24 cellular contexts compared by ENCODE assay signal in the genomic region with DNA sequence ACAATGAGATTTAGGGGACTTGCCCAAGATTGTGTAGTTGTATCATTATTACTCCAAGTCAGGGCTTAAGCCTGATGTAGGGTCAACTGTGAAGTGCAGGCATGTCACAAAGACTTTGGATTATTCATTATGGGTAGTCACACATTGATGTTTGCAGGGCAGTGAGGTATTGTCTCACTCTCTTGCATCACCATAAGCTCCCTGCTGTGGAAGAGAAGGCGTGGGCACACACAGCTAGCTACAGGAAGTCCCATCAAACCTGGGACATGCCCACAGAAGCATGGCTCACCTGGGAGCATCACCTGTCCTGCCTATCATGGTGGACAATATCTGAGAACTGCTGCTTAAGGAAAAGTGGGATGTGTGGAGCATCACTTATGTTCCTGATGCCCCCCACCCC. TPM values are rescaled to one million over a fixed set of nuclear protein-coding genes. Genes with fewer than 3 reads are reported as not detected.
DNase-seq lines count a peak whose midpoint lies in the region; ATAC-seq and TF ChIP-seq lines count a peak whose summit lies in the region.
"Had no signal": no experiment of that assay in that cellular context is flagged by ENCODE, and none has a peak within 500 bp of the region (broad histone marks: within the 10 kb centered on the region; RNA-seq: fewer than 3 reads in every experiment).

No MANE protein-coding gene starts in this region.

- DNase-seq in GM23248 (peak; percentile 8), MV-4-11 (lab: John Stamatoyannopoulos, UW) (peak; percentile 20), SW480 (ENCODE audit: low spot score) (peak; percentile 50), omental fat pad (ENCODE audit: low spot score) (no peak), RPMI8226 (no peak)
- no peak for DNase-seq in effector CD8-positive, alpha-beta T cell (lab: John Stamatoyannopoulos, UW)
- DNase-seq: activated CD4-positive, alpha-beta T cell treated with anti-CD3 and anti-CD28 coated beads, Interleukin-2, amount 50 U/mL, for 48 hours; activated gamma-delta T cell; activated T-cell treated with anti-CD3 and anti-CD28 coated beads for 4 hours; CD8-positive, alpha-beta T cell; colonic mucosa; naive B cell; NCI-H1694 treated with DMSO at 0.1 percent for 48 hours; NCI-H2171 treated with DMSO at 0.1 percent for 48 hours; nucleus accumbens; spleen; stimulated activated CD4-positive, alpha-beta T cell treated with anti-CD3 and anti-CD28 coated beads, Interleukin-4, amount 100 ng/mL, for 1 hour; T-helper 2 cell had no signal

- no peak overlapping the region for H3K27ac ChIP-seq in GM23248
- peak overlapping the region in 3 of 4 donors; percentile 27 to 67 (median 44) for H3K27ac ChIP-seq in gastroesophageal sphincter
- H3K27ac ChIP-seq: colonic mucosa, HL-60, right atrium auricular region, spleen, tibial nerve had no signal

- H3K27me3 ChIP-seq in GM23248 (replicated peaks; ENCODE audit: insufficient read depth) (0 out of 2 replicates have a peak, but pooled peaks cover 4% of the 10 kb centered on the region), gastroesophageal sphincter (no peaks in the 10 kb centered on the region)
- H3K27me3 ChIP-seq: colonic mucosa, right atrium auricular region, tibial nerve had no signal

- no peak for TF ChIP-seq POLR2A in gastroesophageal sphincter (IDR thresholded peaks at IDR 0.05)

- no peak for ATAC-seq in gastroesophageal sphincter
- no peak for ATAC-seq in activated CD4-positive, CD25-positive, alpha-beta regulatory T cell treated with anti-CD3 and anti-CD28 coated beads, Interleukin-2, amount 50 U/mL, for 24 hours
- no peak for ATAC-seq in omental fat pad (ENCODE audit: low FRiP score)
- ATAC-seq: CD8-positive, alpha-beta T cell; Panc1 had no signal

- TF ChIP-seq EP300 in gastroesophageal sphincter (IDR thresholded peaks at IDR 0.05) = no peak

- H3K4me1 ChIP-seq in GM23248 (ENCODE audit: insufficient read depth) = no peaks in the 10 kb centered on the region
- H3K4me1 ChIP-seq in gastroesophageal sphincter = peaks cover 0 to 47% (median 0%) of the 10 kb centered on the region in 3 donors
- H3K4me1 ChIP-seq: colonic mucosa, spleen, tibial nerve had no signal

- no peak overlapping the region for H3K9ac ChIP-seq in GM23248

- H3K79me2 ChIP-seq in GM23248 (ENCODE audit: insufficient read depth) = no peaks in the 10 kb centered on the region

- TF ChIP-seq CTCF in gastroesophageal sphincter (IDR thresholded peaks at IDR 0.05) (no peak), omental fat pad (IDR thresholded peaks at IDR 0.05) (no peak)

- H3K4me2 ChIP-seq in GM23248 (ENCODE audit: unreplicated experiment) = no peak overlapping the region

- in situ Hi-C loops in GM23248 (cut with MboI) = no loop called here

- H3F3A ChIP-seq in GM23248 (ENCODE audit: insufficient read depth) = no peaks in the 10 kb centered on the region

- WGBS in GM23248 (ENCODE audit: low coverage in 1 of 2, low lambda C conversion rate in 2 of 2, missing lambda C conversion rate in 2 of 2), 2 experiments = 25 to 36% methylated on average over 1 of the region's 1 CpG
- 89% methylated on average over 1 of the region's 1 CpG; no CpG with 5 or more reads in 1 of the 2 donors for WGBS in gastroesophageal sphincter (ENCODE audit: low coverage in 1 of 2), 2 donors

- H3K4me3 ChIP-seq in GM23248 (no peak overlapping the region), gastroesophageal sphincter (no peak overlapping the region)
- H3K4me3 ChIP-seq: colonic mucosa, right atrium auricular region, spleen, tibial nerve had no signal

- H2AFZ ChIP-seq in GM23248 = no peak overlapping the region

- H4K20me1 ChIP-seq in GM23248 (ENCODE audit: insufficient read depth) = no peaks in the 10 kb centered on the region

- H3K36me3 ChIP-seq in GM23248 (ENCODE audit: low read depth) (no peaks in the 10 kb centered on the region), gastroesophageal sphincter (peaks cover 0 to 41% of the 10 kb centered on the region in 2 donors)
- H3K36me3 ChIP-seq: colonic mucosa, spleen had no signal

- H3K9me3 ChIP-seq in GM23248 (ENCODE audit: low read depth) = no peaks in the 10 kb centered on the region
- H3K9me3 ChIP-seq in gastroesophageal sphincter = no peaks in the 10 kb centered on the region
- H3K9me3 ChIP-seq: colonic mucosa, right atrium auricular region, spleen, tibial nerve had no signal

- no peaks in the 10 kb centered on the region for H3K9me2 ChIP-seq in GM23248 (ENCODE audit: insufficient read depth)

RNA-seq across cellular contexts. Expression of gene TMOD1, which starts 42.1 kb away (rescaled TPM):
- 1.3 TPM in 1 of 2 replicates, not detected in the other for total RNA-seq in GM23248 (2014; rRNA removed; shearing (Covaris generic))
- polyA plus RNA-seq in GM23248 (2016; fragmentation: Nextera tagmentation; extraction: Ambion mirVana) = 0.34 and 0.43 TPM in 2 replicates
- 10 to 100 TPM; 38.6 to 99.6 (median 76.7) TPM for total RNA-seq in gastroesophageal sphincter
- 10 to 100 TPM; 10.1 to 33.8 (median 21.0) TPM for total RNA-seq in omental fat pad

Comparison
In these comparisons a context has a peak if more than half of its experiments do, and no peak if none do; other contexts are left out.
1. DNase-seq: peak in GM23248 (single experiment), MV-4-11 (single experiment) and SW480 (single experiment); none in omental fat pad (single experiment), RPMI8226 (single experiment) and effector CD8-positive, alpha-beta T cell (single experiment).